ENCODE assay signal across 14 cellular contexts in the genomic region with DNA sequence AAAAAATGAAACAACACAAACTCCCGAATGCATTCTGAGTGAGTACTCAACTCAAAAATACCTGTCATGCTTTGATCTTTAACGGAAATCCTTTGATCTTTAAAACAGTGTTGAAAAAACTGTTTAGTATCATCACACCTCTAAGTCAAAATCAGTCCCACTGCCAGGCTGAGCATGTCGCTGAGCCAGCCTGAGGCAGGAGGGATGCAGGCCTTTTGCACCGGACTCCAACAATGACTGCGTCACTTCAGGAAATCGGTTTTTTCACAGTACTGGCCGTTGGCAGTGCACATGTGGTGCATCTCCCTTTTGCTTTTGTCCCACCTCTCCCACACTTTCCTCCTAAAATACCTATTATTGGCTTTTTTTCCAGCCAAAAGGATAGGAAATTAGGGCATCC.
DNase-seq lines count a peak whose midpoint lies in the region; ATAC-seq lines count a peak whose summit lies in the region.
"Had no signal": no experiment of that assay in that cellular context is flagged by ENCODE, and none has a peak within 500 bp of the region (broad histone marks: within the 10 kb centered on the region; RNA-seq: fewer than 3 reads in every experiment).

No MANE protein-coding gene starts in this region.

- H3K9me3 ChIP-seq in T-helper 17 cell (ENCODE audit: control insufficient read depth, low read length, poor library complexity, severe bottlenecking): no peaks in the 10 kb centered on the region
- H3K9me3 ChIP-seq: adrenal gland, BE2C, thoracic aorta had no signal

- peak overlapping the region; percentile 71 for H3K4me3 Mint-ChIP-seq in T-helper 17 cell
- peak overlapping the region; percentile 66 to 74 for H3K4me3 Mint-ChIP-seq in stimulated activated naive CD8-positive, alpha-beta T cell treated with anti-CD3 and anti-CD28 coated beads, Interleukin-15, amount 100 ng/mL, for 72 hours
- H3K4me3 Mint-ChIP-seq: IgD-negative memory B cell had no signal

- peak; percentile 1 to 53 (median 29) for DNase-seq in stimulated activated naive CD4-positive, alpha-beta T cell (lab: John Stamatoyannopoulos, UW)
- no peak for DNase-seq in stimulated activated naive CD4-positive, alpha-beta T cell treated with Interleukin-2 at 50 U/mL for 16 hours (lab: John Stamatoyannopoulos, UW)
- DNase-seq in T-helper 17 cell: no peak
- peak; percentile 36 for DNase-seq in cerebellum (ENCODE audit: low spot score)
- DNase-seq in stimulated activated naive CD8-positive, alpha-beta T cell treated with anti-CD3 and anti-CD28 coated beads, Interleukin-15, amount 100 ng/mL, for 72 hours: peak in 1 of 2 donors; percentile 19
- DNase-seq in middle frontal gyrus (ENCODE audit: extremely low spot score, low spot score): no peak
- no peak for DNase-seq in SW 1271 (lab: John Stamatoyannopoulos, UW)
- DNase-seq: adrenal gland, BE2C, DMS53, SIG-M5 had no signal

- H3K9me3 Mint-ChIP-seq in stimulated activated naive CD8-positive, alpha-beta T cell treated with anti-CD3 and anti-CD28 coated beads, Interleukin-15, amount 100 ng/mL, for 72 hours: no peaks in the 10 kb centered on the region
- H3K9me3 Mint-ChIP-seq: IgD-negative memory B cell had no signal

- H3K27ac Mint-ChIP-seq in T-helper 17 cell: peak overlapping the region; percentile 87
- H3K27ac Mint-ChIP-seq in stimulated activated naive CD8-positive, alpha-beta T cell treated with anti-CD3 and anti-CD28 coated beads, Interleukin-15, amount 100 ng/mL, for 72 hours: peak overlapping the region in 1 of 2 donors; percentile 7
- H3K27ac Mint-ChIP-seq: IgD-negative memory B cell had no signal

- H3K36me3 Mint-ChIP-seq in T-helper 17 cell (ENCODE audit: low read depth): no peaks in the 10 kb centered on the region
- H3K36me3 Mint-ChIP-seq: IgD-negative memory B cell had no signal

- ATAC-seq in T-helper 17 cell (peak; percentile 61), HG02884 (IDR thresholded peaks at IDR 0.05; ENCODE audit: unreplicated experiment) (no peak)
- ATAC-seq in stimulated activated naive CD8-positive, alpha-beta T cell treated with anti-CD3 and anti-CD28 coated beads, Interleukin-15, amount 100 ng/mL, for 72 hours: peak; percentile 48

- H3K27me3 Mint-ChIP-seq in T-helper 17 cell: peaks cover 4% of the 10 kb centered on the region
- no peaks in the 10 kb centered on the region for H3K27me3 Mint-ChIP-seq in stimulated activated naive CD8-positive, alpha-beta T cell treated with anti-CD3 and anti-CD28 coated beads, Interleukin-15, amount 100 ng/mL, for 72 hours

- peaks cover 42% of the 10 kb centered on the region for H3K4me1 Mint-ChIP-seq in T-helper 17 cell
- H3K4me1 Mint-ChIP-seq in stimulated activated naive CD8-positive, alpha-beta T cell treated with anti-CD3 and anti-CD28 coated beads, Interleukin-15, amount 100 ng/mL, for 72 hours: peaks cover 58% of the 10 kb centered on the region

Comparison
In these comparisons a context has a peak if more than half of its experiments do, and no peak if none do; other contexts are left out.
1. DNase-seq: peak in stimulated activated naive CD4-positive, alpha-beta T cell (6 of 6) and cerebellum (single experiment); none in stimulated activated naive CD4-positive, alpha-beta T cell treated with Interleukin-2 at 50 U/mL for 16 hours (single experiment), T-helper 17 cell (0 of 3), middle frontal gyrus (single experiment) and SW 1271 (0 of 2).